ENCODE assay signal across 8 cellular contexts in the genomic region with DNA sequence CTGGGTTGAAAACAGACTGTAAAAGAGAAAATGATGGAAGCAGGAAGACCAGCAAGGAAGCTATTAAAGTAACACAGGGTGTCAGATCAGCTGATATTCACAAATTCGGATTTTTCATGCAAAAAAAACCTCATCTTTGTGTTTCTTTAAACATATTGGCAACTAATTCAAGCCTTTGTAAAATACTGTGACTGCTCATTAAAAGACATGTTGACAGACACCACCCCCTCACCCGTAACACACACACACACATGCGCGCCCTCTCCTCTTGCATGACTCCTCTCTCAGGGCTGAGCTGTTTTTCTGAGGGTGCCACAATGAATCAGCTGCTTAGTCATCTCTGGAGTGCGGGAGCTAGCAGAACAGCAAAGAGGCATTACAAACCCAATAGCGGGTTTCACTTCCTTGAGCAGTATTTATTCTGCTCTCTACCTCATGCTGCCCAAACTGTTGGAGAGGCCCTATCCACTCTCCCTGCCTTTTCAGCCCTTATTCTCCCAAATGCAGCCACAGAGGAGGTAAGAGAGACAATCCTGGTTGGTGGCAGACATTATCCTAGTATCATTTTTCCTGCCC. TPM values are rescaled to one million over a fixed set of nuclear protein-coding genes. Genes with fewer than 3 reads are reported as not detected.
DNase-seq lines count a peak whose midpoint lies in the region; ATAC-seq, FAIRE-seq and TF ChIP-seq lines count a peak whose summit lies in the region.

No MANE protein-coding gene starts in this region.

- H3K36me3 Mint-ChIP-seq in T-helper 17 cell (ENCODE audit: low read depth) = no peaks in the 10 kb centered on the region

- no peak for TF ChIP-seq CTCF in GM10266 (IDR thresholded peaks at IDR 0.05; ENCODE audit: control insufficient read depth, insufficient read depth, low read depth, missing control alignments)

- H3K27me3 ChIP-seq in H7 (ENCODE audit: control insufficient read depth, insufficient read depth, low read length) (no peaks in the 10 kb centered on the region), MG63 (no peaks in the 10 kb centered on the region)

- peaks cover 32% of the 10 kb centered on the region for H3K4me1 Mint-ChIP-seq in T-helper 17 cell

- H3K36me3 ChIP-seq in H7 (replicated peaks; ENCODE audit: control insufficient read depth, insufficient read depth, low read length) = no peaks in the 10 kb centered on the region
- no peaks in the 10 kb centered on the region for H3K36me3 ChIP-seq in MG63

- H3K4me3 ChIP-seq in H7 (ENCODE audit: insufficient read depth, low read depth, low read length) (no peak overlapping the region), MG63 (no peak overlapping the region)

- H3K27ac Mint-ChIP-seq in T-helper 17 cell = peak overlapping the region; percentile 86

- H3K27me3 Mint-ChIP-seq in T-helper 17 cell = no peaks in the 10 kb centered on the region

- DNase-seq in GM10266 (ENCODE audit: extremely low spot score) (peak; percentile 80), H7 (peak; percentile 23), MG63 (peak; percentile 98), T-helper 17 cell (peak in 2 of 3 donors; percentile 15 to 27), amygdala (lab: John Stamatoyannopoulos, UW) (peak in 47 of 56 donors; percentile 1 to 84 (median 24)), HuH-7 (ENCODE audit: low spot score) (no peak)
- DNase-seq in stimulated activated CD4-positive, alpha-beta T cell treated with anti-CD3 and anti-CD28 coated beads, Interleukin-2, amount 100 ng/mL, for 24 hours = peak; percentile 82 to 88

- FAIRE-seq in islet of Langerhans (lab: Jason Lieb, UNC) = peak; percentile 5

- H3K4me3 Mint-ChIP-seq in T-helper 17 cell = peak overlapping the region; percentile 82

- peak; percentile 94 for ATAC-seq in T-helper 17 cell

- H3K9me3 ChIP-seq in MG63 (no peaks in the 10 kb centered on the region), T-helper 17 cell (ENCODE audit: control insufficient read depth, low read length, poor library complexity, severe bottlenecking) (no peaks in the 10 kb centered on the region)

RNA-seq across cellular contexts. Expression of a gene that starts 35.8 kb away (rescaled TPM):
- 17.2 and 19.1 TPM in 2 replicates for total RNA-seq in H7 (2014; rRNA removed; shearing (Covaris generic))
- total RNA-seq in MG63 (2014; rRNA removed; shearing (Covaris generic); ENCODE audit: low replicate concordance) = 240 and 268 TPM in 2 replicates
- not detected for total RNA-seq in T-helper 17 cell

Comparison
In these comparisons a context has a peak if more than half of its experiments do, and no peak if none do; other contexts are left out.
1. RNA of a gene that starts 35.8 kb away (total RNA-seq): 240 to 268 TPM in MG63; 17.2 to 19.1 TPM in H7 and not detected in T-helper 17 cell; every median in the first group is over 10 times any median in the second.